24 cellular contexts compared by ENCODE assay signal in the genomic region with DNA sequence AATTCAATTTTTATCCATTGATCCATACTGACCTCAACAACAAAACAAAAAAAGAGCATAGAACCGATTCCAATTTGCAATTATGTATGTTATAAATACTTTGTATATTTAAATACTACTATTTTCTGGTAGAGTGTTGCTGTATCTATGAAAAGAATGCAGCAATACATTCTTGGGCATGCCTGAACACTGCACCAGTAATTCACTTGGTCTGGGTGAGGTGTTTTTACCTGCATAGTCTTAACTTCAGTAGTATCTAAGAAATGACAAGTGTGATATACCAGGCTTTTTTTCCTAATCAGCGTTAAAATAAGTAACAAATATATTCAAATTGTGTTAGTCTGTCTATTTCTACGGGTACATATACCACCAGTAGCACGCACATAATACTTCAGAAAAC.
"Had no signal": no experiment of that assay in that cellular context is flagged by ENCODE, and none has a peak within 500 bp of the region (broad histone marks: within the 10 kb centered on the region; RNA-seq: fewer than 3 reads in every experiment).

No MANE protein-coding gene starts in this region.

- FAIRE-seq: endothelial cell of umbilical vein had no signal

- H3K4me1 Mint-ChIP-seq: naive thymus-derived CD4-positive, alpha-beta T cell; neural progenitor cell; stimulated activated effector memory CD8-positive, alpha-beta T cell treated with anti-CD3 and anti-CD28 coated beads, Interleukin-12 subunit alpha, Interleukin-12 subunit beta, amount 100 ng/mL, for 72 hours had no signal

- H3K9me3 Mint-ChIP-seq: neural progenitor cell had no signal

- H3K9ac ChIP-seq: neural progenitor cell had no signal

- H3K4me1 ChIP-seq: gastroesophageal sphincter, heart left ventricle, left lung, neural progenitor cell, psoas muscle, stomach, thyroid gland, vagina had no signal

- H2AFZ ChIP-seq: hepatocyte, neural progenitor cell had no signal

- H3K36me3 ChIP-seq: gastroesophageal sphincter, heart left ventricle, left lung, neural progenitor cell, stomach, thyroid gland, vagina had no signal

- ATAC-seq: gastroesophageal sphincter; heart left ventricle; left cardiac atrium; left lung; naive thymus-derived CD4-positive, alpha-beta T cell; psoas muscle; right cardiac atrium; stimulated activated effector memory CD8-positive, alpha-beta T cell treated with anti-CD3 and anti-CD28 coated beads, Interleukin-12 subunit alpha, Interleukin-12 subunit beta, amount 100 ng/mL, for 72 hours had no signal

- H3K27me3 ChIP-seq: gastroesophageal sphincter, heart left ventricle, hepatocyte, left lung, neural progenitor cell, stomach, thyroid gland, vagina had no signal

- H3K4me2 ChIP-seq: hepatocyte, neural progenitor cell had no signal

- H3K27ac Mint-ChIP-seq: naive thymus-derived CD4-positive, alpha-beta T cell; nephron; neural progenitor cell; stimulated activated effector memory CD8-positive, alpha-beta T cell treated with anti-CD3 and anti-CD28 coated beads, Interleukin-12 subunit alpha, Interleukin-12 subunit beta, amount 100 ng/mL, for 72 hours had no signal

- H3K4me3 Mint-ChIP-seq: naive thymus-derived CD4-positive, alpha-beta T cell; nephron; neural progenitor cell; stimulated activated effector memory CD8-positive, alpha-beta T cell treated with anti-CD3 and anti-CD28 coated beads, Interleukin-12 subunit alpha, Interleukin-12 subunit beta, amount 100 ng/mL, for 72 hours had no signal

- H3K27ac ChIP-seq: coronary artery, gastroesophageal sphincter, heart left ventricle, hepatocyte, left lung, neural progenitor cell, psoas muscle, skin epidermis, stomach, thyroid gland, vagina had no signal

- H3K79me2 ChIP-seq: hepatocyte had no signal

- DNase-seq: effector memory CD4-positive, alpha-beta T cell; heart left ventricle; left cardiac atrium; left lung; midbrain; naive thymus-derived CD4-positive, alpha-beta T cell; nucleus accumbens; psoas muscle; right cardiac atrium; stimulated activated CD4-positive, alpha-beta T cell treated with anti-CD3 and anti-CD28 coated beads, Interleukin-12 subunit alpha, Interleukin-12 subunit beta, amount 100 ng/mL, for 4 hours; stimulated activated CD4-positive, alpha-beta T cell treated with anti-CD3 and anti-CD28 coated beads, Interleukin-1b, Interleukin-23, amount 100 ng/mL, for 48 hours; stimulated activated CD4-positive, alpha-beta T cell treated with anti-CD3 and anti-CD28 coated beads, Interleukin-4, amount 100 ng/mL, for 24 hours; stimulated activated naive CD4-positive, alpha-beta T cell treated with Interleukin-2 at 50 U/mL for 16 hours; stomach; thyroid gland had no signal

- H3K4me3 ChIP-seq: coronary artery, gastroesophageal sphincter, heart left ventricle, hepatocyte, left lung, neural progenitor cell, psoas muscle, skin epidermis, stomach, thyroid gland, vagina had no signal

- H3K36me3 Mint-ChIP-seq: naive thymus-derived CD4-positive, alpha-beta T cell; neural progenitor cell; stimulated activated effector memory CD8-positive, alpha-beta T cell treated with anti-CD3 and anti-CD28 coated beads, Interleukin-12 subunit alpha, Interleukin-12 subunit beta, amount 100 ng/mL, for 72 hours had no signal

- H3K9me3 ChIP-seq: gastroesophageal sphincter, heart left ventricle, left lung, psoas muscle, stomach, thyroid gland, vagina had no signal

- H3K27me3 Mint-ChIP-seq: naive thymus-derived CD4-positive, alpha-beta T cell had no signal
